1 cellular context compared by ENCODE assay signal in genomic region chr16:89971495-89972243, GRCh38.
TF ChIP-seq lines count a peak whose summit lies in the region.

No MANE protein-coding gene starts in this region.

TF ChIP-seq in HepG2, 621 proteins besides CTCF, POLR2A, EP300 and RAD21 (continued from another document):
- TF ChIP-seq, protein P1, sequence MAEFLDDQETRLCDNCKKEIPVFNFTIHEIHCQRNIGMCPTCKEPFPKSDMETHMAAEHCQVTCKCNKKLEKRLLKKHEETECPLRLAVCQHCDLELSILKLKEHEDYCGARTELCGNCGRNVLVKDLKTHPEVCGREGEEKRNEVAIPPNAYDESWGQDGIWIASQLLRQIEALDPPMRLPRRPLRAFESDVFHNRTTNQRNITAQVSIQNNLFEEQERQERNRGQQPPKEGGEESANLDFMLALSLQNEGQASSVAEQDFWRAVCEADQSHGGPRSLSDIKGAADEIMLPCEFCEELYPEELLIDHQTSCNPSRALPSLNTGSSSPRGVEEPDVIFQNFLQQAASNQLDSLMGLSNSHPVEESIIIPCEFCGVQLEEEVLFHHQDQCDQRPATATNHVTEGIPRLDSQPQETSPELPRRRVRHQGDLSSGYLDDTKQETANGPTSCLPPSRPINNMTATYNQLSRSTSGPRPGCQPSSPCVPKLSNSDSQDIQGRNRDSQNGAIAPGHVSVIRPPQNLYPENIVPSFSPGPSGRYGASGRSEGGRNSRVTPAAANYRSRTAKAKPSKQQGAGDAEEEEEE (CRISPR knock-in tag; IDR thresholded peaks at IDR 0.05; ENCODE audit: borderline replicate concordance) = no peak
- no peak for TF ChIP-seq MTF2 (CRISPR knock-in tag; IDR thresholded peaks at IDR 0.05; ENCODE audit: borderline replicate concordance)
- TF ChIP-seq, protein P2, sequence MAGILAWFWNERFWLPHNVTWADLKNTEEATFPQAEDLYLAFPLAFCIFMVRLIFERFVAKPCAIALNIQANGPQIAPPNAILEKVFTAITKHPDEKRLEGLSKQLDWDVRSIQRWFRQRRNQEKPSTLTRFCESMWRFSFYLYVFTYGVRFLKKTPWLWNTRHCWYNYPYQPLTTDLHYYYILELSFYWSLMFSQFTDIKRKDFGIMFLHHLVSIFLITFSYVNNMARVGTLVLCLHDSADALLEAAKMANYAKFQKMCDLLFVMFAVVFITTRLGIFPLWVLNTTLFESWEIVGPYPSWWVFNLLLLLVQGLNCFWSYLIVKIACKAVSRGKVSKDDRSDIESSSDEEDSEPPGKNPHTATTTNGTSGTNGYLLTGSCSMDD (CRISPR knock-in tag; IDR thresholded peaks at IDR 0.05) = no peak
- no peak for TF ChIP-seq TRIM24 (CRISPR knock-in tag; IDR thresholded peaks at IDR 0.05)
- no peak for TF ChIP-seq NR3C1 (CRISPR knock-in tag; IDR thresholded peaks at IDR 0.05)
- TF ChIP-seq, protein P3, sequence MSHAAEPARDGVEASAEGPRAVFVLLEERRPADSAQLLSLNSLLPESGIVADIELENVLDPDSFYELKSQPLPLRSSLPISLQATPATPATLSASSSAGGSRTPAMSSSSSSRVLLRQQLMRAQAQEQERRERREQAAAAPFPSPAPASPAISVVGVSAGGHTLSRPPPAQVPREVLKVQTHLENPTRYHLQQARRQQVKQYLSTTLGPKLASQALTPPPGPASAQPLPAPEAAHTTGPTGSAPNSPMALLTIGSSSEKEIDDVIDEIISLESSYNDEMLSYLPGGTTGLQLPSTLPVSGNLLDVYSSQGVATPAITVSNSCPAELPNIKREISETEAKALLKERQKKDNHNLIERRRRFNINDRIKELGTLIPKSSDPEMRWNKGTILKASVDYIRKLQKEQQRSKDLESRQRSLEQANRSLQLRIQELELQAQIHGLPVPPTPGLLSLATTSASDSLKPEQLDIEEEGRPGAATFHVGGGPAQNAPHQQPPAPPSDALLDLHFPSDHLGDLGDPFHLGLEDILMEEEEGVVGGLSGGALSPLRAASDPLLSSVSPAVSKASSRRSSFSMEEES (CRISPR knock-in tag; IDR thresholded peaks at IDR 0.05) = no peak
- TF ChIP-seq HNRNPLL (IDR thresholded peaks at IDR 0.05; ENCODE audit: low read depth, low read length, poor library complexity, severe bottlenecking) = peak; percentile 55
- TF ChIP-seq TARDBP (CRISPR knock-in tag; IDR thresholded peaks at IDR 0.05) = no peak
- no peak; the same call in 1 of the 2 replicates for TF ChIP-seq ZHX1 (CRISPR knock-in tag; IDR thresholded peaks at IDR 0.05; ENCODE audit: low read depth)
- no peak for TF ChIP-seq ELF4 (CRISPR knock-in tag; IDR thresholded peaks at IDR 0.05; ENCODE audit: borderline replicate concordance)
- peak; percentile 86 for TF ChIP-seq ZNF501 (CRISPR knock-in tag; IDR thresholded peaks at IDR 0.05)
- TF ChIP-seq KDM1A (CRISPR knock-in tag; IDR thresholded peaks at IDR 0.05) = no peak
- TF ChIP-seq GABPA (IDR thresholded peaks at IDR 0.05; ENCODE audit: low read depth, low read length) = no peak
- no peak for TF ChIP-seq GABPA (CRISPR knock-in tag; IDR thresholded peaks at IDR 0.05; ENCODE audit: low read depth)
- TF ChIP-seq KDM5A (IDR thresholded peaks at IDR 0.05; ENCODE audit: borderline replicate concordance, low read length) = no peak
- 0 out of 2 replicates have a peak, but pooled peaks have one; percentile 79 for TF ChIP-seq NFIB (CRISPR knock-in tag; IDR thresholded peaks at IDR 0.05; ENCODE audit: borderline replicate concordance)
- TF ChIP-seq ZNF230 (CRISPR knock-in tag; IDR thresholded peaks at IDR 0.05) = peak; percentile 15; the same call in 1 of the 2 replicates
- 0 out of 2 replicates have a peak, but pooled peaks have one; percentile 16 for TF ChIP-seq ZNF766 (CRISPR knock-in tag; IDR thresholded peaks at IDR 0.05; ENCODE audit: borderline replicate concordance)
- no peak for TF ChIP-seq ZNF619 (CRISPR knock-in tag; IDR thresholded peaks at IDR 0.05)
- no peak for TF ChIP-seq STAG1 (CRISPR knock-in tag; IDR thresholded peaks at IDR 0.05)
- TF ChIP-seq PRDM10 (CRISPR knock-in tag; IDR thresholded peaks at IDR 0.05; ENCODE audit: low read depth) = no peak
- TF ChIP-seq SSRP1 (CRISPR knock-in tag; IDR thresholded peaks at IDR 0.05) = no peak
- TF ChIP-seq MIER3 (CRISPR knock-in tag; IDR thresholded peaks at IDR 0.05; ENCODE audit: borderline replicate concordance) = no peak
- TF ChIP-seq, protein P4, sequence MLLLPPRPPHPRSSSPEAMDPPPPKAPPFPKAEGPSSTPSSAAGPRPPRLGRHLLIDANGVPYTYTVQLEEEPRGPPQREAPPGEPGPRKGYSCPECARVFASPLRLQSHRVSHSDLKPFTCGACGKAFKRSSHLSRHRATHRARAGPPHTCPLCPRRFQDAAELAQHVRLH (CRISPR knock-in tag; IDR thresholded peaks at IDR 0.05; ENCODE audit: borderline replicate concordance, low read depth) = no peak
- no peak for TF ChIP-seq RARG (CRISPR knock-in tag; IDR thresholded peaks at IDR 0.05; ENCODE audit: low read depth)
- TF ChIP-seq ZBTB3 (CRISPR knock-in tag; IDR thresholded peaks at IDR 0.05; ENCODE audit: borderline replicate concordance, low read depth) = no peak
- TF ChIP-seq ATM (IDR thresholded peaks at IDR 0.05; ENCODE audit: borderline replicate concordance) = no peak
- TF ChIP-seq TBX2 (CRISPR knock-in tag; IDR thresholded peaks at IDR 0.05; ENCODE audit: borderline replicate concordance) = no peak
- TF ChIP-seq ZNF572 (CRISPR knock-in tag; IDR thresholded peaks at IDR 0.05) = peak; percentile 99
